ENCODE assay signal across 20 cellular contexts in the genomic region with DNA sequence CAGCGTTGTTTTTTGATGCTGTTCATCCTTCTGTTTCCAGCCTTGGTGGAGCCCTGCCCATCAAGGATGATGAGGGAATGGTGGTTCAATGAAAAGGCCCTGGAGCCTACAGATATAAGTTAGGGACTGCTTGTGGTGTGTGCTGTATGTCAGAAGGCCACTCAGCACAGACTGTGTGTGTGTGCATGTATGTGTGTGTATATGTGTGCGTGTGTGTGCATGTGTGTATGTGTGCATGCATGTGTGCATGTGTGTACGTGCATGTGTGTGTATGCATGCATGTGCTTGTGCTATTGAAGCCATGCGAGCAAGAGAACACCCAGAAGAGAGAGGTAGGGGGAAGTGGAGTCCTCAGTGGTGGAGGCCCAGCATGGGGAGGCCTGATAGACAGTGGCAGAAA.
"Had no signal": no experiment of that assay in that cellular context is flagged by ENCODE, and none has a peak within 500 bp of the region (broad histone marks: within the 10 kb centered on the region; RNA-seq: fewer than 3 reads in every experiment).

No MANE protein-coding gene starts in this region.

- H3K79me2 ChIP-seq: hepatocyte had no signal

- H3K4me2 ChIP-seq: hepatocyte, smooth muscle cell had no signal

- H3K36me3 ChIP-seq: gastroesophageal sphincter, heart left ventricle, left ventricle myocardium inferior, pancreas, suprapubic skin, transverse colon had no signal

- FAIRE-seq: pancreas had no signal

- H3K36me3 Mint-ChIP-seq: memory B cell; natural killer cell; stimulated activated effector memory CD8-positive, alpha-beta T cell treated with anti-CD3 and anti-CD28 coated beads, Interleukin-12 subunit alpha, Interleukin-12 subunit beta, amount 100 ng/mL, for 72 hours had no signal

- H3K27me3 ChIP-seq: dorsolateral prefrontal cortex, gastroesophageal sphincter, pancreas, suprapubic skin, transverse colon had no signal

- H3K4me1 Mint-ChIP-seq: memory B cell; natural killer cell; stimulated activated effector memory CD8-positive, alpha-beta T cell treated with anti-CD3 and anti-CD28 coated beads, Interleukin-12 subunit alpha, Interleukin-12 subunit beta, amount 100 ng/mL, for 72 hours had no signal

- H3K4me1 ChIP-seq: foreskin keratinocyte, gastroesophageal sphincter, pancreas, suprapubic skin, transverse colon had no signal

- DNase-seq: dorsolateral prefrontal cortex; effector CD4-positive, alpha-beta T cell; natural killer cell; occipital lobe; pancreas; stimulated activated CD4-positive, alpha-beta T cell treated with anti-CD3 and anti-CD28 coated beads, Interleukin-12 subunit alpha, Interleukin-12 subunit beta, amount 100 ng/mL, for 4 hours; stimulated activated CD4-positive, alpha-beta T cell treated with anti-CD3 and anti-CD28 coated beads, Interleukin-1b, Interleukin-23, amount 100 ng/mL, for 48 hours; stimulated activated CD4-positive, alpha-beta T cell treated with anti-CD3 and anti-CD28 coated beads, Interleukin-4, amount 100 ng/mL, for 24 hours; transverse colon had no signal

- H3K9me3 Mint-ChIP-seq: memory B cell; stimulated activated effector memory CD8-positive, alpha-beta T cell treated with anti-CD3 and anti-CD28 coated beads, Interleukin-12 subunit alpha, Interleukin-12 subunit beta, amount 100 ng/mL, for 72 hours; stimulated activated naive CD8-positive, alpha-beta T cell treated with anti-CD3 and anti-CD28 coated beads, Interleukin-15, Interleukin-2, amounts not matched to agents 100 ng/mL and 50 ng/mL, for 24 hours had no signal

- H3K4me3 Mint-ChIP-seq: memory B cell; natural killer cell; stimulated activated effector memory CD8-positive, alpha-beta T cell treated with anti-CD3 and anti-CD28 coated beads, Interleukin-12 subunit alpha, Interleukin-12 subunit beta, amount 100 ng/mL, for 72 hours; stimulated activated naive CD8-positive, alpha-beta T cell treated with anti-CD3 and anti-CD28 coated beads, Interleukin-15, Interleukin-2, amounts not matched to agents 100 ng/mL and 50 ng/mL, for 24 hours had no signal

- H3K27ac Mint-ChIP-seq: memory B cell; natural killer cell; stimulated activated effector memory CD8-positive, alpha-beta T cell treated with anti-CD3 and anti-CD28 coated beads, Interleukin-12 subunit alpha, Interleukin-12 subunit beta, amount 100 ng/mL, for 72 hours; stimulated activated naive CD8-positive, alpha-beta T cell treated with anti-CD3 and anti-CD28 coated beads, Interleukin-15, Interleukin-2, amounts not matched to agents 100 ng/mL and 50 ng/mL, for 24 hours had no signal

- H3K27ac ChIP-seq: dorsolateral prefrontal cortex, foreskin keratinocyte, gastroesophageal sphincter, heart left ventricle, hepatocyte, left ventricle myocardium inferior, pancreas, suprapubic skin, transverse colon had no signal

- ATAC-seq: natural killer cell; stimulated activated effector memory CD8-positive, alpha-beta T cell treated with anti-CD3 and anti-CD28 coated beads, Interleukin-12 subunit alpha, Interleukin-12 subunit beta, amount 100 ng/mL, for 72 hours had no signal

- H3K4me3 ChIP-seq: dorsolateral prefrontal cortex, gastroesophageal sphincter, heart left ventricle, hepatocyte, left ventricle myocardium inferior, lung, pancreas, smooth muscle cell, suprapubic skin, transverse colon had no signal

- H2AFZ ChIP-seq: hepatocyte had no signal

- H3K9me3 ChIP-seq: gastroesophageal sphincter, heart left ventricle, left ventricle myocardium inferior, pancreas, suprapubic skin, transverse colon had no signal
